Comparison of ENCODE assay signal across 10 cellular contexts in the genomic region with DNA sequence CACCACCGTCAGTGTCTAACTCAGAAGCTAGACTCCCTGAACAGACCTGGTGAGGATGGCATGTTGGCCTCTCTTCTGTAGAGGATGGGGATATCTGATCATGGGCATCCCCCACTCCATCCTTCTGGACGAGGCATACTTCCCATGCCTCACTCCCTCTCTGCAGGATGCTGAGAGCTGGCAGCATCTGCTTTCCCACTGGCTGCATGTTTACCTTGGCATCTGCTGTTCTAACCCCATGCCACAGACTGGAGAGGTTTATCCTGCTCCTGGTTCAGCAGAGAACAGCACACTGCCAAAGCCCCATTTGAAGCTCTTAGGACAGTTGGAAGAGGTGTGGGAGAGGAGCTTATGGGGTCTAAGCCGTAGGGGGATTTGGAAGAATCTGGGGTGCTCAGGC. TPM values are rescaled to one million over a fixed set of nuclear protein-coding genes. Genes with fewer than 3 reads are reported as not detected.
DNase-seq lines count a peak whose midpoint lies in the region; ATAC-seq and TF ChIP-seq lines count a peak whose summit lies in the region.
"Had no signal": no experiment of that assay in that cellular context is flagged by ENCODE, and none has a peak within 500 bp of the region (broad histone marks: within the 10 kb centered on the region; RNA-seq: fewer than 3 reads in every experiment).

No MANE protein-coding gene starts in this region.

- H3K9me3 ChIP-seq in mammary epithelial cell (replicated peaks; ENCODE audit: insufficient read depth, low read length) (no peaks in the 10 kb centered on the region), adipocyte (ENCODE audit: control insufficient read depth, low read length) (no peaks in the 10 kb centered on the region), transverse colon (no peaks in the 10 kb centered on the region)

- no peak for TF ChIP-seq CTCF in MCF 10A (IDR thresholded peaks at IDR 0.05; ENCODE audit: unreplicated experiment)
- no peak for TF ChIP-seq CTCF in mammary epithelial cell (conservative IDR thresholded peaks at IDR 0.05 in 1 of 2, IDR thresholded peaks at IDR 0.05 in 1 of 2; ENCODE audit: extremely low read depth in 1 of 2, insufficient read depth in 1 of 2, low read depth in 1 of 2, low read length in 2 of 2)
- no peak for TF ChIP-seq CTCF in transverse colon (IDR thresholded peaks at IDR 0.05)
- no peak for TF ChIP-seq CTCF in GM10266 (IDR thresholded peaks at IDR 0.05; ENCODE audit: control insufficient read depth, insufficient read depth, low read depth, missing control alignments)

- CTCF ChIA-PET in MCF 10A (lab: Yijun Ruan, JAX): no interaction called here
- CTCF ChIA-PET in mammary epithelial cell (lab: Charles Lee; ENCODE audit: low non-redundant PET): no interaction called here

- no peak overlapping the region for H3K4me3 ChIP-seq in mammary epithelial cell (replicated peaks in 1 of 3; ENCODE audit: insufficient read depth in 1 of 3, low read depth in 2 of 3, low read length in 3 of 3)
- no peak overlapping the region for H3K4me3 ChIP-seq in adipocyte (ENCODE audit: low read length)
- no peak overlapping the region for H3K4me3 ChIP-seq in transverse colon

- no peaks in the 10 kb centered on the region for H3K27me3 Mint-ChIP-seq in MCF 10A (ENCODE audit: insufficient read depth, unreplicated experiment)
- H3K27me3 Mint-ChIP-seq in activated T-cell treated with anti-CD3 and anti-CD28 coated beads, Interleukin-2, amount 50 U/mL, for 24 hours: no peaks in the 10 kb centered on the region

- intact Hi-C loops in MCF 10A (cut with micrococcal nuclease) (no loop called here), mammary epithelial cell (cut with micrococcal nuclease) (no loop called here), transverse colon (cut with DNase I; ENCODE audit: low total_unique reads) (no loop called here)

- WGBS in mammary epithelial cell (ENCODE audit: low coverage, missing lambda C conversion rate): 62% methylated on average over 3 of the region's 3 CpGs
- 71 to 84% methylated on average over 1 to 3 of the region's 3 CpGs for WGBS in transverse colon (ENCODE audit: low coverage in 1 of 2), 2 donors

- ATAC-seq in left lobe of liver: peak; percentile 85
- no peak for ATAC-seq in GM18907 (IDR thresholded peaks at IDR 0.05; ENCODE audit: unreplicated experiment)

- H3K9ac ChIP-seq in mammary epithelial cell (ENCODE audit: insufficient read depth, low read length) (no peak overlapping the region), adipocyte (ENCODE audit: low read length) (peak overlapping the region; percentile 12)

- BruUV-seq in MCF 10A (replicated peaks; lab: Mats Ljungman, UMichigan) (no TSS peak), mammary epithelial cell (replicated peaks; lab: Mats Ljungman, UMichigan) (no TSS peak)

- TF ChIP-seq POLR2A in transverse colon (IDR thresholded peaks at IDR 0.05): no peak

- no peak overlapping the region for H3K4me3 Mint-ChIP-seq in MCF 10A (ENCODE audit: unreplicated experiment)
- no peak overlapping the region for H3K4me3 Mint-ChIP-seq in activated T-cell treated with anti-CD3 and anti-CD28 coated beads, Interleukin-2, amount 50 U/mL, for 24 hours
- H3K4me3 Mint-ChIP-seq: T-helper 1 cell treated with Interleukin-12 subunit alpha and Interleukin-12 subunit beta and Interleukin-4 antibody, amounts not matched to agents 30 μg/mL and 1 μg/mL, for 36 hours had no signal

- no peaks in the 10 kb centered on the region for H3K9me3 Mint-ChIP-seq in MCF 10A (ENCODE audit: unreplicated experiment)
- no peaks in the 10 kb centered on the region for H3K9me3 Mint-ChIP-seq in activated T-cell treated with anti-CD3 and anti-CD28 coated beads, Interleukin-2, amount 50 U/mL, for 24 hours
- H3K9me3 Mint-ChIP-seq: activated T-helper 2 cell treated with anti-CD3 and anti-CD28 coated beads, Interferon-gamma antibody, Interleukin-2, Interleukin-4, amounts not matched to agents 10 μg/mL and 5 μg/mL and 100 μg/mL, durations not matched to agents 14 hours and 24 hours and 36 hours; T-helper 1 cell treated with Interleukin-12 subunit alpha and Interleukin-12 subunit beta and Interleukin-4 antibody, amounts not matched to agents 30 μg/mL and 1 μg/mL, for 36 hours had no signal

- H3K36me3 ChIP-seq in mammary epithelial cell (ENCODE audit: insufficient read depth, low read length): no peaks in the 10 kb centered on the region
- peaks cover 8% of the 10 kb centered on the region for H3K36me3 ChIP-seq in adipocyte (ENCODE audit: control insufficient read depth, insufficient read depth, low read length, severe bottlenecking)
- no peaks in the 10 kb centered on the region for H3K36me3 ChIP-seq in transverse colon

- peaks cover 4% of the 10 kb centered on the region for H3K36me3 Mint-ChIP-seq in MCF 10A (ENCODE audit: insufficient read depth, unreplicated experiment)
- H3K36me3 Mint-ChIP-seq in activated T-cell treated with anti-CD3 and anti-CD28 coated beads, Interleukin-2, amount 50 U/mL, for 24 hours (ENCODE audit: low read depth): peaks cover 7% of the 10 kb centered on the region

- peak overlapping the region; percentile 31 for H3K27ac Mint-ChIP-seq in MCF 10A (ENCODE audit: low read depth, unreplicated experiment)
- H3K27ac Mint-ChIP-seq in activated T-cell treated with anti-CD3 and anti-CD28 coated beads, Interleukin-2, amount 50 U/mL, for 24 hours: no peak overlapping the region
- H3K27ac Mint-ChIP-seq: activated T-helper 2 cell treated with anti-CD3 and anti-CD28 coated beads, Interferon-gamma antibody, Interleukin-2, Interleukin-4, amounts not matched to agents 10 μg/mL and 5 μg/mL and 100 μg/mL, durations not matched to agents 14 hours and 24 hours and 36 hours; T-helper 1 cell treated with Interleukin-12 subunit alpha and Interleukin-12 subunit beta and Interleukin-4 antibody, amounts not matched to agents 30 μg/mL and 1 μg/mL, for 36 hours had no signal

- H3K4me1 Mint-ChIP-seq in MCF 10A (ENCODE audit: insufficient read depth, unreplicated experiment): peaks cover 29% of the 10 kb centered on the region
- peaks cover 63% of the 10 kb centered on the region for H3K4me1 Mint-ChIP-seq in activated T-cell treated with anti-CD3 and anti-CD28 coated beads, Interleukin-2, amount 50 U/mL, for 24 hours (ENCODE audit: low read depth)

- in situ Hi-C loops in mammary epithelial cell (cut with MboI; ENCODE audit: low sequenced_read_pairs in 2 of 2) (no loop called here), transverse colon (cut with MboI; ENCODE audit: low pct_ligation_motif_present in 1 of 4, low pct_unique_long_range_greater_than_20kb in 1 of 4, low sequenced_read_pairs in 3 of 4) (no loop called here)

- H2AFZ ChIP-seq in mammary epithelial cell (ENCODE audit: low read depth, low read length): no peak overlapping the region

- no peaks in the 10 kb centered on the region for H4K20me1 ChIP-seq in mammary epithelial cell (ENCODE audit: insufficient read depth, low read length)

- H3K79me2 ChIP-seq in mammary epithelial cell (ENCODE audit: insufficient read depth, low read length): no peaks in the 10 kb centered on the region

- DNase-seq in MCF 10A (ENCODE audit: unreplicated experiment): peak; percentile 59
- no peak for DNase-seq in mammary epithelial cell
- no peak for DNase-seq in adipocyte (ENCODE audit: low read depth)
- no peak for DNase-seq in left lobe of liver (ENCODE audit: low spot score)
- DNase-seq in transverse colon: no peak
- DNase-seq in activated T-cell treated with anti-CD3 and anti-CD28 coated beads, Interleukin-2, amount 50 U/mL, for 24 hours: no peak
- no peak for DNase-seq in GM10266 (ENCODE audit: extremely low spot score)

- H3K4me2 ChIP-seq in mammary epithelial cell (ENCODE audit: insufficient read depth, low read depth, low read length): no peak overlapping the region

- H3K27ac ChIP-seq in mammary epithelial cell (ENCODE audit: insufficient read depth, low read depth, low read length): no peak overlapping the region
- H3K27ac ChIP-seq in transverse colon: peak overlapping the region; percentile 77 to 87 (median 82)

- dilution Hi-C loops in mammary epithelial cell (cut with HindIII; ENCODE audit: low sequenced_read_pairs): no loop called here

- no peaks in the 10 kb centered on the region for H3K4me1 ChIP-seq in mammary epithelial cell (ENCODE audit: insufficient read depth, low read length)
- peaks cover 82% of the 10 kb centered on the region for H3K4me1 ChIP-seq in adipocyte (ENCODE audit: control insufficient read depth, insufficient read depth, low read length)
- H3K4me1 ChIP-seq in transverse colon: peaks cover 54 to 97% (median 71%) of the 10 kb centered on the region in 4 donors

- POLR2A ChIA-PET in MCF 10A (lab: Yijun Ruan, JAX): no interaction called here

- TF ChIP-seq EP300 in transverse colon (IDR thresholded peaks at IDR 0.05; ENCODE audit: low read depth): no peak

- no peaks in the 10 kb centered on the region for H3K27me3 ChIP-seq in mammary epithelial cell (ENCODE audit: insufficient read depth, low read length)
- no peaks in the 10 kb centered on the region for H3K27me3 ChIP-seq in adipocyte (replicated peaks; ENCODE audit: control insufficient read depth, insufficient read depth, low read length)
- no peaks in the 10 kb centered on the region for H3K27me3 ChIP-seq in transverse colon

RNA-seq across cellular contexts. Expression of gene YPEL2, which starts 46.0 kb away (rescaled TPM):
- 1.9 and 2.1 TPM in 2 replicates for total RNA-seq in MCF 10A (2022)
- 1 to 10 TPM; 2.2 to 6.8 TPM for total RNA-seq in mammary epithelial cell
- polyA plus RNA-seq in mammary epithelial cell: 1.7 TPM
- polyA minus RNA-seq in mammary epithelial cell: not detected
- total RNA-seq in left lobe of liver: 18.9 TPM
- 10 to 100 TPM; 24.7 to 45.0 (median 32.8) TPM for total RNA-seq in transverse colon
